ENCODE assay signal across 18 cellular contexts in the genomic region with DNA sequence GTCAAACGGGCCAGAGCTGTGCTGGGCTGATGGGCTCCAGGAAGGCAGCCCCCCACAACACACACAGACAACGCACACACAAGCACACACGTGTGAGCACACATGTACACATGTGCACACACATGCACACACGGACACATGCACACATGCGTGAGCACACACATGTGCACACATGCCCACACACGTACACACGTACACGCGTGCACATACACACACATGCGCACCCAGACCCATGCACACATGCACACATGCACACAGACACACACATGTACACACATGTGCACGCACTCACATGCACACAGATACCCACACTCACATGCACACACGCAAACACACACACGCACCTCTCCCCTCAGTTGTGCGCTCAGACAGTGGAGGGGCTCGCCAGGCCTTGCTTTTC. TPM values are rescaled to one million over a fixed set of nuclear protein-coding genes. Genes with fewer than 3 reads are reported as not detected.
DNase-seq lines count a peak whose midpoint lies in the region; ATAC-seq, FAIRE-seq and TF ChIP-seq lines count a peak whose summit lies in the region.
"Had no signal": no experiment of that assay in that cellular context is flagged by ENCODE, and none has a peak within 500 bp of the region (broad histone marks: within the 10 kb centered on the region; RNA-seq: fewer than 3 reads in every experiment).

No MANE protein-coding gene starts in this region.

- no peak for ATAC-seq in Right ventricle myocardium superior (ENCODE audit: poor library complexity)
- no peak for ATAC-seq in left cardiac atrium
- ATAC-seq in GM18517 (IDR thresholded peaks at IDR 0.05; ENCODE audit: unreplicated experiment), result no peak
- no peak for ATAC-seq in GM21723 (IDR thresholded peaks at IDR 0.05; ENCODE audit: unreplicated experiment)

- no peak overlapping the region for H2BK15ac ChIP-seq in mesenchymal stem cell (ENCODE audit: low read depth, poor library complexity, severe bottlenecking)

- no peak overlapping the region for H3K9ac ChIP-seq in mesenchymal stem cell (ENCODE audit: low read length)

- H3K79me1 ChIP-seq in mesenchymal stem cell (replicated peaks; ENCODE audit: low read length, poor library complexity, severe bottlenecking), result no peaks in the 10 kb centered on the region

- no peak overlapping the region for H2AFZ ChIP-seq in mesenchymal stem cell (ENCODE audit: low read depth, low read length)

- no peak overlapping the region for H4K8ac ChIP-seq in mesenchymal stem cell (ENCODE audit: low read length)

- no peak overlapping the region for H2AK5ac ChIP-seq in mesenchymal stem cell (ENCODE audit: low read length, severe bottlenecking)

- peaks cover 0 to 29% of the 10 kb centered on the region in 2 experiments for H3K27me3 ChIP-seq in mesenchymal stem cell (ENCODE audit: control insufficient read depth in 1 of 2, insufficient read depth in 1 of 2, low read length in 2 of 2)
- H3K27me3 ChIP-seq: breast epithelium, vagina had no signal

- H3K36me3 ChIP-seq in mesenchymal stem cell (ENCODE audit: control insufficient read depth in 1 of 2, insufficient read depth in 2 of 2, low read depth in 1 of 2, low read length in 2 of 2), result no peaks in the 10 kb centered on the region
- H3K36me3 ChIP-seq: breast epithelium, HAP-1, vagina had no signal

- H3K18ac ChIP-seq in mesenchymal stem cell (ENCODE audit: low read depth in 1 of 2, low read length in 2 of 2), result no peak overlapping the region

- no peak for TF ChIP-seq CTCF in coronary artery (IDR thresholded peaks at IDR 0.05)

- H3K9me3 ChIP-seq in mesenchymal stem cell (ENCODE audit: control insufficient read depth, low read length), result no peaks in the 10 kb centered on the region
- H3K9me3 ChIP-seq: breast epithelium, HAP-1, vagina had no signal

- H3K4me1 ChIP-seq in mesenchymal stem cell (ENCODE audit: control insufficient read depth, insufficient read depth, low read depth, low read length), result peaks cover 12% of the 10 kb centered on the region
- H3K4me1 ChIP-seq: breast epithelium, HAP-1, vagina had no signal

- H3K4me3 ChIP-seq in coronary artery (no peak overlapping the region), mesenchymal stem cell (ENCODE audit: insufficient read depth in 1 of 2, low read depth in 1 of 2, low read length in 2 of 2) (peak overlapping the region in 1 of 2 experiments; percentile 38)
- H3K4me3 ChIP-seq: breast epithelium, HAP-1, vagina had no signal

- H2BK5ac ChIP-seq in mesenchymal stem cell (ENCODE audit: low read depth, low read length, poor library complexity, severe bottlenecking), result no peak overlapping the region

- no peak overlapping the region for H3K23ac ChIP-seq in mesenchymal stem cell (ENCODE audit: low read length in 2 of 2)

- H2BK120ac ChIP-seq in mesenchymal stem cell (ENCODE audit: low read depth, low read length), result no peak overlapping the region

- H3K14ac ChIP-seq in mesenchymal stem cell (ENCODE audit: low read length in 2 of 2), result peak overlapping the region in 1 of 2 experiments; percentile 94

- H3K27ac ChIP-seq in coronary artery (no peak overlapping the region), mesenchymal stem cell (ENCODE audit: low read length, poor library complexity, severe bottlenecking) (no peak overlapping the region)
- H3K27ac ChIP-seq: breast epithelium, vagina had no signal

- no peak overlapping the region for H3K4me2 ChIP-seq in mesenchymal stem cell (ENCODE audit: low read length, poor library complexity, severe bottlenecking)

- FAIRE-seq in urothelium cell line (lab: Jason Lieb, UNC), result peak; percentile 99

- DNase-seq in Right ventricle myocardium superior (peak; percentile 34), left cardiac atrium (no peak), coronary artery (ENCODE audit: low spot score) (peak; percentile 58), mesenchymal stem cell (no peak), urothelium cell line (ENCODE audit: low spot score) (no peak), medulla oblongata (ENCODE audit: extremely low spot score) (no peak)
- DNase-seq: activated CD4-positive, CD25-positive, alpha-beta regulatory T cell treated with anti-CD3 and anti-CD28 coated beads, Interleukin-2, amount 50 U/mL, for 72 hours; cortex of kidney; KBM-7; NCI-H1436 treated with DMSO at 0.1 percent for 48 hours; NCI-H69; SIG-M5; stimulated activated CD4-positive, alpha-beta T cell treated with anti-CD3 and anti-CD28 coated beads, Interleukin-15, amount 100 ng/mL, for 24 hours had no signal

- intact Hi-C loops in Right ventricle myocardium superior (cut with DNase I) (no loop called here), left cardiac atrium (cut with DNase I) (no loop called here)

- H4K91ac ChIP-seq in mesenchymal stem cell (ENCODE audit: low read length), result peak overlapping the region; percentile 80

- whole genome bisulfite sequencing in mesenchymal stem cell, result 88% methylated on average over 15 of the region's 15 CpGs

- H2BK12ac ChIP-seq in mesenchymal stem cell (ENCODE audit: low read length in 2 of 2), result no peak overlapping the region

- no peak overlapping the region for H3K4ac ChIP-seq in mesenchymal stem cell (ENCODE audit: low read depth in 1 of 2, low read length in 2 of 2)

RNA-seq across cellular contexts. Expression of gene HPCAL1, which starts 31.2 kb away (rescaled TPM):
- total RNA-seq in Right ventricle myocardium superior (34.3 TPM), left cardiac atrium (10 to 100 TPM; 27.2 to 27.4 TPM)
- 35.6 TPM for polyA plus RNA-seq in mesenchymal stem cell (2013, experiment 1 of 2)
- 36.5 TPM for polyA plus RNA-seq in mesenchymal stem cell (2013, experiment 2 of 2)

Comparison
In these comparisons a context has a peak if more than half of its experiments do, and no peak if none do; other contexts are left out.
1. DNase-seq: peak in Right ventricle myocardium superior (single experiment) and coronary artery (single experiment); none in left cardiac atrium (single experiment), mesenchymal stem cell (single experiment), urothelium cell line (single experiment) and medulla oblongata (single experiment).